ENCODE assay signal across 9 cellular contexts in the genomic region with DNA sequence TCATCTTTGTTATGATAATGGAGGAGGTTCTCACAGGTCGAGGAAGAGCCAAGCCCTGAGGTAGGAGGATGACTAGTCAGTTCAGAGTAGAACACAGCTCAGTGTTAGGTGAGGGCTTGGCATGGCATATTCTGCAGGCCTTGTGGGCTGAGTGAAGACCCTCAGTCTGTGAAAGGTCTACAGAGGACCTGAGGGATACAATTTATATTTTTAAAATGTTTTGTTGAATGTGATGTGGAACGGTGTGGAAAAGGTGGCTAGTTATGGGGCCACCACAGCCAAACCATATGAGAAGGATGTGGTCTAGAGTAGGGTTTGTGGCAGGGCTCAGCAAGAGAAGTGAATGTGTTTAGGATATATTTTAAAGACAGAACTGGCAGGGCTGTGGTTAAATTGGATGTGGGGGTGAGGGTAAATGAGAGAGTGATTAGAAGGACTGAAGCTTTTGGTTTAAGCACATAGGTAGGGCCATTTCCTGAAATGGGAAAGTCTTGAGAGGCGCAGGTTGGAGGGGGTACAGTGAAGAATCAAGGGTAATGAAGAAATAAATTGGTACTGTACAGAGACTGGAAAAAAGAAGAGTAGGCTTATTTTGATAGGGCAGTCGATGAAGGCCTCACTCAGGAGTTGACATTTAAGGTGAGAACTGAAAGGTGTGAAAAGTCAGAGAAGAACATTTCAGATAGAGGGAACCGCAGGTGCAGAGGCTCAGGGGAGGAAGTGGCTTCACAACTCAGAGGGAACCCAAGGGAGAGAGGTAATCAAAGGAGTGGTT.
DNase-seq lines count a peak whose midpoint lies in the region; ATAC-seq and TF ChIP-seq lines count a peak whose summit lies in the region.
"Had no signal": no experiment of that assay in that cellular context is flagged by ENCODE, and none has a peak within 500 bp of the region (broad histone marks: within the 10 kb centered on the region; RNA-seq: fewer than 3 reads in every experiment).

No MANE protein-coding gene starts in this region.

- H3K4me3 Mint-ChIP-seq in activated T-helper 2 cell treated with anti-CD3 and anti-CD28 coated beads, Interferon-gamma antibody, Interleukin-2, Interleukin-4, amounts not matched to agents 10 μg/mL and 5 μg/mL and 100 μg/mL, durations not matched to agents 14 hours and 24 hours and 36 hours (ENCODE audit: low read depth) = peak overlapping the region; percentile 0
- peak overlapping the region; percentile 5 to 22 for H3K4me3 Mint-ChIP-seq in stimulated activated naive CD8-positive, alpha-beta T cell treated with anti-CD3 and anti-CD28 coated beads, Interleukin-15, amount 100 ng/mL, for 72 hours
- no peak overlapping the region for H3K4me3 Mint-ChIP-seq in mesothelial cell of epicardium

- H3K9me3 Mint-ChIP-seq in activated T-helper 2 cell treated with anti-CD3 and anti-CD28 coated beads, Interferon-gamma antibody, Interleukin-2, Interleukin-4, amounts not matched to agents 10 μg/mL and 5 μg/mL and 100 μg/mL, durations not matched to agents 14 hours and 24 hours and 36 hours = peaks cover 22% of the 10 kb centered on the region
- H3K9me3 Mint-ChIP-seq in stimulated activated naive CD8-positive, alpha-beta T cell treated with anti-CD3 and anti-CD28 coated beads, Interleukin-15, amount 100 ng/mL, for 72 hours = peaks cover 9 to 11% of the 10 kb centered on the region in 2 donors
- peaks cover 22% of the 10 kb centered on the region for H3K9me3 Mint-ChIP-seq in mesothelial cell of epicardium

- H3K4me1 Mint-ChIP-seq in activated T-helper 2 cell treated with anti-CD3 and anti-CD28 coated beads, Interferon-gamma antibody, Interleukin-2, Interleukin-4, amounts not matched to agents 10 μg/mL and 5 μg/mL and 100 μg/mL, durations not matched to agents 14 hours and 24 hours and 36 hours (ENCODE audit: low read depth) = peaks cover 22% of the 10 kb centered on the region
- H3K4me1 Mint-ChIP-seq in stimulated activated naive CD8-positive, alpha-beta T cell treated with anti-CD3 and anti-CD28 coated beads, Interleukin-15, amount 100 ng/mL, for 72 hours = peaks cover 46% of the 10 kb centered on the region
- no peaks in the 10 kb centered on the region for H3K4me1 Mint-ChIP-seq in mesothelial cell of epicardium

- peak; percentile 81 for ATAC-seq in HG03457 (IDR thresholded peaks at IDR 0.05; ENCODE audit: unreplicated experiment)
- ATAC-seq in stimulated activated naive CD8-positive, alpha-beta T cell treated with anti-CD3 and anti-CD28 coated beads, Interleukin-15, amount 100 ng/mL, for 72 hours = peak; percentile 95
- ATAC-seq: A549 had no signal

- H3K27ac Mint-ChIP-seq in activated T-helper 2 cell treated with anti-CD3 and anti-CD28 coated beads, Interferon-gamma antibody, Interleukin-2, Interleukin-4, amounts not matched to agents 10 μg/mL and 5 μg/mL and 100 μg/mL, durations not matched to agents 14 hours and 24 hours and 36 hours = peak overlapping the region; percentile 24
- peak overlapping the region; percentile 74 to 82 for H3K27ac Mint-ChIP-seq in stimulated activated naive CD8-positive, alpha-beta T cell treated with anti-CD3 and anti-CD28 coated beads, Interleukin-15, amount 100 ng/mL, for 72 hours
- H3K27ac Mint-ChIP-seq in mesothelial cell of epicardium = no peak overlapping the region

- no peak for TF ChIP-seq CTCF in mesothelial cell of epicardium (IDR thresholded peaks at IDR 0.05; ENCODE audit: unreplicated experiment)

- no peaks in the 10 kb centered on the region for H3K36me3 Mint-ChIP-seq in activated T-helper 2 cell treated with anti-CD3 and anti-CD28 coated beads, Interferon-gamma antibody, Interleukin-2, Interleukin-4, amounts not matched to agents 10 μg/mL and 5 μg/mL and 100 μg/mL, durations not matched to agents 14 hours and 24 hours and 36 hours (ENCODE audit: low read depth)
- H3K36me3 Mint-ChIP-seq in mesothelial cell of epicardium = no peaks in the 10 kb centered on the region

- intact Hi-C loops in activated T-helper 2 cell treated with anti-CD3 and anti-CD28 coated beads, Interferon-gamma antibody, Interleukin-2, Interleukin-4, amounts not matched to agents 10 μg/mL and 5 μg/mL and 100 μg/mL, durations not matched to agents 14 hours and 24 hours and 36 hours (cut with micrococcal nuclease) = loop anchor here (5.0 kb wide), 1 partner anchor 509 kb away; no protein-coding TSS in a partner anchor

- peaks cover 56% of the 10 kb centered on the region for H3K27me3 Mint-ChIP-seq in activated T-helper 2 cell treated with anti-CD3 and anti-CD28 coated beads, Interferon-gamma antibody, Interleukin-2, Interleukin-4, amounts not matched to agents 10 μg/mL and 5 μg/mL and 100 μg/mL, durations not matched to agents 14 hours and 24 hours and 36 hours (ENCODE audit: low read depth)
- peaks cover 18% of the 10 kb centered on the region for H3K27me3 Mint-ChIP-seq in stimulated activated naive CD8-positive, alpha-beta T cell treated with anti-CD3 and anti-CD28 coated beads, Interleukin-15, amount 100 ng/mL, for 72 hours
- H3K27me3 Mint-ChIP-seq in mesothelial cell of epicardium (ENCODE audit: low read depth) = no peaks in the 10 kb centered on the region

- DNase-seq in activated T-cell treated with anti-CD3 and anti-CD28 coated beads for 24 hours (ENCODE audit: low read depth) (peak; percentile 19), activated T-cell treated with anti-CD3 and anti-CD28 coated beads for 4 hours (no peak), DMS53 (lab: John Stamatoyannopoulos, UW) (no peak), HCEC 1CT (no peak), mesothelial cell of epicardium (ENCODE audit: low spot score in 2 of 2, unreplicated experiment in 2 of 2) (no peak)
- DNase-seq in activated T-helper 2 cell treated with anti-CD3 and anti-CD28 coated beads, Interferon-gamma antibody, Interleukin-2, Interleukin-4, amounts not matched to agents 10 μg/mL and 5 μg/mL and 100 μg/mL, durations not matched to agents 14 hours and 24 hours and 36 hours (ENCODE audit: low spot score) = peak; percentile 46
- peak; percentile 74 to 86 for DNase-seq in stimulated activated naive CD8-positive, alpha-beta T cell treated with anti-CD3 and anti-CD28 coated beads, Interleukin-15, amount 100 ng/mL, for 72 hours

Comparison
In these comparisons a context has a peak if more than half of its experiments do, and no peak if none do; other contexts are left out.
1. DNase-seq: peak in activated T-cell treated with anti-CD3 and anti-CD28 coated beads for 24 hours (single experiment), activated T-helper 2 cell treated with anti-CD3 and anti-CD28 coated beads, Interferon-gamma antibody, Interleukin-2, Interleukin-4, amounts not matched to agents 10 μg/mL and 5 μg/mL and 100 μg/mL, durations not matched to agents 14 hours and 24 hours and 36 hours (single experiment) and stimulated activated naive CD8-positive, alpha-beta T cell treated with anti-CD3 and anti-CD28 coated beads, Interleukin-15, amount 100 ng/mL, for 72 hours (2 of 2); none in activated T-cell treated with anti-CD3 and anti-CD28 coated beads for 4 hours (single experiment), DMS53 (single experiment), HCEC 1CT (single experiment) and mesothelial cell of epicardium (0 of 2).